In genomic region chr4:140081582-140082398, GRCh38 we compare ENCODE assay signal across 17 cellular contexts.
DNase-seq lines count a peak whose midpoint lies in the region; ATAC-seq lines count a peak whose summit lies in the region.
"Had no signal": no experiment of that assay in that cellular context is flagged by ENCODE, and none has a peak within 500 bp of the region (broad histone marks: within the 10 kb centered on the region; RNA-seq: fewer than 3 reads in every experiment).

No MANE protein-coding gene starts in this region.

- H3K27ac Mint-ChIP-seq in activated naive CD8-positive, alpha-beta T cell treated with anti-CD3 and anti-CD28 coated beads, Interleukin-2, amount 50 U/mL, for 24 hours: peak overlapping the region; percentile 34
- H3K27ac Mint-ChIP-seq in stimulated activated naive B cell treated with anti-CD40 and anti-IgM and Interleukin-4, amounts not matched to agents 10 μg/mL and 1 μg/mL and 100 μg/mL, for 72 hours: peak overlapping the region; percentile 51
- H3K27ac Mint-ChIP-seq: activated CD4-positive, alpha-beta T cell treated with anti-CD3 and anti-CD28 coated beads for 36 hours; T-cell had no signal

- ATAC-seq in activated naive CD8-positive, alpha-beta T cell treated with anti-CD3 and anti-CD28 coated beads, Interleukin-2, amount 50 U/mL, for 24 hours: no peak
- ATAC-seq in left lobe of liver (peak; percentile 23), left cardiac atrium (no peak), GM18858 (IDR thresholded peaks at IDR 0.05; ENCODE audit: unreplicated experiment) (no peak), GM21528 (IDR thresholded peaks at IDR 0.05; ENCODE audit: low FRiP score, unreplicated experiment) (no peak)
- ATAC-seq in stimulated activated naive B cell treated with anti-CD40 and anti-IgM and Interleukin-4, amounts not matched to agents 10 μg/mL and 1 μg/mL and 100 μg/mL, for 72 hours (replicated peaks): no peak
- ATAC-seq: T-cell, upper lobe of right lung had no signal

- H3K4me1 Mint-ChIP-seq in activated naive CD8-positive, alpha-beta T cell treated with anti-CD3 and anti-CD28 coated beads, Interleukin-2, amount 50 U/mL, for 24 hours: peaks cover 39% of the 10 kb centered on the region
- H3K4me1 Mint-ChIP-seq in stimulated activated naive B cell treated with anti-CD40 and anti-IgM and Interleukin-4, amounts not matched to agents 10 μg/mL and 1 μg/mL and 100 μg/mL, for 72 hours: peaks cover 12 to 14% of the 10 kb centered on the region in 2 donors

- H3K4me3 Mint-ChIP-seq in activated naive CD8-positive, alpha-beta T cell treated with anti-CD3 and anti-CD28 coated beads, Interleukin-2, amount 50 U/mL, for 24 hours: peak overlapping the region; percentile 48
- H3K4me3 Mint-ChIP-seq in stimulated activated naive B cell treated with anti-CD40 and anti-IgM and Interleukin-4, amounts not matched to agents 10 μg/mL and 1 μg/mL and 100 μg/mL, for 72 hours: no peak overlapping the region
- H3K4me3 Mint-ChIP-seq: activated CD4-positive, alpha-beta T cell treated with anti-CD3 and anti-CD28 coated beads for 36 hours; T-cell had no signal

- no peaks in the 10 kb centered on the region for H3K9me3 Mint-ChIP-seq in activated naive CD8-positive, alpha-beta T cell treated with anti-CD3 and anti-CD28 coated beads, Interleukin-2, amount 50 U/mL, for 24 hours
- no peaks in the 10 kb centered on the region for H3K9me3 Mint-ChIP-seq in stimulated activated naive B cell treated with anti-CD40 and anti-IgM and Interleukin-4, amounts not matched to agents 10 μg/mL and 1 μg/mL and 100 μg/mL, for 72 hours
- H3K9me3 Mint-ChIP-seq: T-cell had no signal

- no peak overlapping the region for H3K4me3 ChIP-seq in HUES6 (ENCODE audit: low read depth, low read length)
- H3K4me3 ChIP-seq: upper lobe of right lung had no signal

- no peak overlapping the region; the same call in 1 of the 2 replicates for H3K27ac ChIP-seq in HUES6 (ENCODE audit: low read depth, low read length)
- H3K27ac ChIP-seq: C4-2B, upper lobe of right lung had no signal

- no peaks in the 10 kb centered on the region for H3K36me3 ChIP-seq in HUES6 (ENCODE audit: control insufficient read depth, insufficient read depth, low read length)
- H3K36me3 ChIP-seq: upper lobe of right lung had no signal

- intact Hi-C loops in left cardiac atrium (cut with DNase I): no loop called here

- no peak for DNase-seq in activated naive CD8-positive, alpha-beta T cell treated with anti-CD3 and anti-CD28 coated beads, Interleukin-2, amount 50 U/mL, for 24 hours
- DNase-seq in left lobe of liver (ENCODE audit: low spot score): no peak
- no peak for DNase-seq in stimulated activated naive B cell treated with anti-CD40 and anti-IgM and Interleukin-4, amounts not matched to agents 10 μg/mL and 1 μg/mL and 100 μg/mL, for 72 hours
- DNase-seq in left cardiac atrium: no peak
- DNase-seq in NCI-H1694 treated with DMSO at 0.1 percent for 48 hours (lab: John Stamatoyannopoulos, UW): no peak
- DNase-seq: activated CD4-positive, alpha-beta T cell treated with anti-CD3 and anti-CD28 coated beads for 36 hours; activated T-cell treated with anti-CD3 and anti-CD28 coated beads, Interleukin-2, amount 50 U/mL, for 1 hour; amniotic stem cell; cortex of kidney; mammary epithelial cell; NCI-H345; T-cell; upper lobe of right lung had no signal

- H3K4me1 ChIP-seq in HUES6 (ENCODE audit: control insufficient read depth, insufficient read depth, low read length): peaks cover 66% of the 10 kb centered on the region

- no peaks in the 10 kb centered on the region for H3K9me3 ChIP-seq in HUES6 (ENCODE audit: control insufficient read depth, insufficient read depth, low read depth, low read length)
- H3K9me3 ChIP-seq: upper lobe of right lung had no signal

- H3K36me3 Mint-ChIP-seq in activated naive CD8-positive, alpha-beta T cell treated with anti-CD3 and anti-CD28 coated beads, Interleukin-2, amount 50 U/mL, for 24 hours (ENCODE audit: low read depth): no peaks in the 10 kb centered on the region
- H3K36me3 Mint-ChIP-seq in stimulated activated naive B cell treated with anti-CD40 and anti-IgM and Interleukin-4, amounts not matched to agents 10 μg/mL and 1 μg/mL and 100 μg/mL, for 72 hours: no peaks in the 10 kb centered on the region
- H3K36me3 Mint-ChIP-seq: T-cell had no signal

- no peaks in the 10 kb centered on the region for H3K27me3 ChIP-seq in HUES6 (ENCODE audit: control insufficient read depth, insufficient read depth, low read length)
- H3K27me3 ChIP-seq: upper lobe of right lung had no signal

- H3K27me3 Mint-ChIP-seq in activated naive CD8-positive, alpha-beta T cell treated with anti-CD3 and anti-CD28 coated beads, Interleukin-2, amount 50 U/mL, for 24 hours: peaks cover 11% of the 10 kb centered on the region
- peaks cover 0 to 5% of the 10 kb centered on the region in 2 donors for H3K27me3 Mint-ChIP-seq in stimulated activated naive B cell treated with anti-CD40 and anti-IgM and Interleukin-4, amounts not matched to agents 10 μg/mL and 1 μg/mL and 100 μg/mL, for 72 hours
- H3K27me3 Mint-ChIP-seq: T-cell had no signal

- H3K9ac ChIP-seq in HUES6 (ENCODE audit: low read length): peak overlapping the region; percentile 47
